ENCODE assay signal across 1 cellular context in the genomic region with DNA sequence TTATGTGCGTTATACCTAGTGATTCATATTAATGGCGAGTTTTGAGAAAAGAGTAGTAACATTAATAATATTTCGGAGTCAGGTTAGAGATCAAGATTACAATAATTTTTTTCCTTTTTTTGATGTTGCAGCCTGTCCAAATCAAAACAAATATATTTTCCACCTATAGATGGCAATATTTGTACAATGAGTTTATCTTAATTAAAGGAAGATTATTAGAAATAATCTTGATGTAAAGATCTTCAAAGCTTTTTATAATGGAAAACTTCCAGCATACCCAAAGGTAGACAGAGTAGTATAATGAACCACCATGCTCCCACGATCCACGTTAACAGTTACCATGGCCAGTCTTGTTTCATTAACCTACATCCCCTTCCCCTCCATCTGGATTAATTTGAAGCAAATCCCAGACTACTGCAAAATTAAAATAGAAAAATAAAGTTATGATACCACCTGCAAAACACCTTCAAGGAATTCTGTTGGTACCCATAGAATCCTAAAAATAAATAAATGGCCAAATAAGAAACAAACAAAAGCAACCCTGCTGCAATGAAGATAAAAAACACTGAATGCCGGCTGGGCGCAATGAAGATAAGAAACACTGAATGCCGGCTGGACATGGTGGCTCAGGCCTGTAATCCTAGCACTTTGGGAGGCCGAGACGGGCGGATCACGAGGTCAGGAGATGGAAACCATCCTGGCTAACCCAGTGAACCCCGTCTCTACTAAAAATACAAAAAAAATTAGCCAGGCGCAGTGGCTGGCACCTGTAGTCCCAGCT.
TF ChIP-seq lines count a peak whose summit lies in the region.

No MANE protein-coding gene starts in this region.

TF ChIP-seq in IMR-90, 13 proteins besides CTCF, POLR2A, EP300 and RAD21:
- TF ChIP-seq RFX5 (IDR thresholded peaks at IDR 0.05; ENCODE audit: low read depth, low read length) (no peak), CEBPB (IDR thresholded peaks at IDR 0.05; ENCODE audit: low read depth, low read length) (no peak), CHD1 (IDR thresholded peaks at IDR 0.05; ENCODE audit: low read depth, low read length) (no peak), MXI1 (IDR thresholded peaks at IDR 0.05; ENCODE audit: borderline replicate concordance, low read depth, low read length) (no peak), NFE2L2 (IDR thresholded peaks at IDR 0.05; ENCODE audit: low read depth, low read length) (no peak)
- TF ChIP-seq, protein P1, sequence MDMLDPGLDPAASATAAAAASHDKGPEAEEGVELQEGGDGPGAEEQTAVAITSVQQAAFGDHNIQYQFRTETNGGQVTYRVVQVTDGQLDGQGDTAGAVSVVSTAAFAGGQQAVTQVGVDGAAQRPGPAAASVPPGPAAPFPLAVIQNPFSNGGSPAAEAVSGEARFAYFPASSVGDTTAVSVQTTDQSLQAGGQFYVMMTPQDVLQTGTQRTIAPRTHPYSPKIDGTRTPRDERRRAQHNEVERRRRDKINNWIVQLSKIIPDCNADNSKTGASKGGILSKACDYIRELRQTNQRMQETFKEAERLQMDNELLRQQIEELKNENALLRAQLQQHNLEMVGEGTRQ (IDR thresholded peaks at IDR 0.05; ENCODE audit: low read depth, low read length), result no peak
